20 cellular contexts compared by ENCODE assay signal in the genomic region with DNA sequence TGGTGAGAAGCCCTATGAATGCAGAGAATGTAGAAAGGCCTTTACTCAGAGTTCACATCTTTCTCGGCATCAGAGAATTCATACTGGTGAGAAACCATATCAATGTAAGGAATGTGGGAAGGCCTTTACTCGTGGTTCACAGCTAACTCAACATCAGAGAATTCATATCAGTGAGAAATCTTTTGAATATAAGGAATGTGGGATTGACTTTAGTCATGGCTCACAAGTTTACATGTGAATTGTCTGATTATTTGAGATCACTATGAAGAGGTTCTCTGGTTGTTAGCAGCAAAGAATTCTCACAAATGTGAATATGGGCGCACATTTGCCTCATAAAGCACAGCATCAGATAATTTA.
"Had no signal": no experiment of that assay in that cellular context is flagged by ENCODE, and none has a peak within 500 bp of the region (broad histone marks: within the 10 kb centered on the region; RNA-seq: fewer than 3 reads in every experiment).

No MANE protein-coding gene starts in this region.

- H3K4me1 ChIP-seq: colonic mucosa, gastrocnemius medialis, heart right ventricle, upper lobe of right lung had no signal

- H3K4me1 Mint-ChIP-seq: activated B cell treated with CpG ODN at 0.5 μM for 24 hours, brain, nephron had no signal

- H3K27me3 ChIP-seq: colonic mucosa, heart right ventricle, upper lobe of right lung had no signal

- DNase-seq: activated B cell treated with CpG ODN at 0.5 μM for 24 hours; activated CD4-positive, alpha-beta T cell treated with anti-CD3 and anti-CD28 coated beads for 48 hours; activated CD8-positive, alpha-beta memory T cell treated with anti-CD3 and anti-CD28 coated beads, Interleukin-2, amount 50 U/mL, for 4 hours; activated CD8-positive, alpha-beta T cell treated with anti-CD3 and anti-CD28 coated beads, Interleukin-2, amount 10 ng/mL, durations not matched to agents 7 days and 5 days; activated gamma-delta T cell treated with Interleukin-2 at 50 U/mL for 16 hours; amygdala; central memory CD4-positive, alpha-beta T cell; colonic mucosa; effector CD4-positive, alpha-beta T cell; gastrocnemius medialis; heart right ventricle; mammary epithelial cell; occipital lobe; right cardiac atrium; upper lobe of right lung had no signal

- H3K4me3 Mint-ChIP-seq: activated B cell treated with CpG ODN at 0.5 μM for 24 hours; activated CD8-positive, alpha-beta T cell treated with anti-CD3 and anti-CD28 coated beads, Interleukin-2, amount 10 ng/mL, durations not matched to agents 7 days and 5 days; activated naive CD8-positive, alpha-beta T cell; brain; nephron; stimulated activated naive CD8-positive, alpha-beta T cell treated with anti-CD3 and anti-CD28 coated beads, Interleukin-15, Interleukin-2, amounts not matched to agents 100 ng/mL and 50 ng/mL, for 24 hours had no signal

- H3K27me3 Mint-ChIP-seq: activated B cell treated with CpG ODN at 0.5 μM for 24 hours; activated naive CD8-positive, alpha-beta T cell; progenitor cell of endocrine pancreas; stimulated activated naive CD8-positive, alpha-beta T cell treated with anti-CD3 and anti-CD28 coated beads, Interleukin-15, Interleukin-2, amounts not matched to agents 100 ng/mL and 50 ng/mL, for 24 hours had no signal

- H3K27ac ChIP-seq: colonic mucosa, gastrocnemius medialis, heart right ventricle, upper lobe of right lung had no signal

- H3K4me3 ChIP-seq: colonic mucosa, heart right ventricle, upper lobe of right lung had no signal

- ATAC-seq: activated CD8-positive, alpha-beta T cell treated with anti-CD3 and anti-CD28 coated beads, Interleukin-2, amount 10 ng/mL, durations not matched to agents 7 days and 5 days; gastrocnemius medialis; heart right ventricle; right cardiac atrium; upper lobe of right lung had no signal

- H3K27ac Mint-ChIP-seq: activated B cell treated with CpG ODN at 0.5 μM for 24 hours; activated CD8-positive, alpha-beta T cell treated with anti-CD3 and anti-CD28 coated beads, Interleukin-2, amount 10 ng/mL, durations not matched to agents 7 days and 5 days; activated naive CD8-positive, alpha-beta T cell; brain; nephron; progenitor cell of endocrine pancreas; stimulated activated naive CD8-positive, alpha-beta T cell treated with anti-CD3 and anti-CD28 coated beads, Interleukin-15, Interleukin-2, amounts not matched to agents 100 ng/mL and 50 ng/mL, for 24 hours had no signal
